In genomic region chr2:202910687-202911086, GRCh38 we compare ENCODE assay signal across 8 cellular contexts. TPM values are rescaled to one million over a fixed set of nuclear protein-coding genes. Genes with fewer than 3 reads are reported as not detected.
A peak's percentile ranks its signal among the peaks of the same experiment; 100 is the strongest.
DNase-seq lines count a peak whose midpoint lies in the region; ATAC-seq and TF ChIP-seq lines count a peak whose summit lies in the region.

No MANE protein-coding gene starts in this region.

- no peaks in the 10 kb centered on the region for H3K27me3 ChIP-seq in H7 (ENCODE audit: control insufficient read depth, insufficient read depth, low read length)
- no peaks in the 10 kb centered on the region for H3K27me3 ChIP-seq in SJCRH30
- H3K27me3 ChIP-seq in gastrocnemius medialis, result no peaks in the 10 kb centered on the region

- TF ChIP-seq CTCF in fibroblast of mammary gland (conservative IDR thresholded peaks at IDR 0.05; ENCODE audit: control insufficient read depth, insufficient read depth, low read depth, low read length) (no peak), gastrocnemius medialis (IDR thresholded peaks at IDR 0.05 in 4 of 5, conservative IDR thresholded peaks at IDR 0.05 in 1 of 5) (no peak), GM10248 (IDR thresholded peaks at IDR 0.05; ENCODE audit: control extremely low read depth, extremely low read depth, low read depth, missing control alignments) (no peak)

- H3K27ac ChIP-seq in SJCRH30 (no peak overlapping the region; the same call in 1 of the 2 replicates), gastrocnemius medialis (peak overlapping the region; percentile 90 to 99 (median 94))

- no peak for TF ChIP-seq POLR2A in gastrocnemius medialis (IDR thresholded peaks at IDR 0.05)

- ATAC-seq in gastrocnemius medialis (no peak), HG02973 (IDR thresholded peaks at IDR 0.05; ENCODE audit: unreplicated experiment) (no peak), GM18520 (IDR thresholded peaks at IDR 0.05; ENCODE audit: unreplicated experiment) (no peak)

- POLR2A ChIA-PET in GM10248 (lab: Yijun Ruan, JAX), result no interaction called here

- DNase-seq in H7, result no peak
- DNase-seq in SJCRH30, result no peak
- no peak for DNase-seq in fibroblast of mammary gland (ENCODE audit: low read depth)
- no peak for DNase-seq in gastrocnemius medialis
- no peak for DNase-seq in GM10248 (ENCODE audit: extremely low spot score)
- no peak for DNase-seq in NCI-H748 treated with DMSO at 0.1 percent for 48 hours (lab: John Stamatoyannopoulos, UW)

- H3K4me1 ChIP-seq in SJCRH30, result no peaks in the 10 kb centered on the region
- peaks cover 25 to 27% of the 10 kb centered on the region in 2 donors for H3K4me1 ChIP-seq in gastrocnemius medialis

- CTCF ChIA-PET in GM10248 (lab: Yijun Ruan, JAX), result interaction anchor here (1.0 to 1.4 kb wide), 3 partner anchors 9 to 322 kb away, joined by 3 to 4 read pairs (median 3); no protein-coding TSS in a partner anchor

- H3K4me3 ChIP-seq in H7 (ENCODE audit: insufficient read depth, low read depth, low read length), result peak overlapping the region; percentile 79
- peak overlapping the region; percentile 76 for H3K4me3 ChIP-seq in SJCRH30
- peak overlapping the region; percentile 100 for H3K4me3 ChIP-seq in fibroblast of mammary gland (ENCODE audit: control insufficient read depth, low read depth, low read length)
- peak overlapping the region; percentile 83 to 100 (median 92) for H3K4me3 ChIP-seq in gastrocnemius medialis

- in situ Hi-C loops in gastrocnemius medialis (cut with MboI; ENCODE audit: low sequenced_read_pairs in 4 of 4), result loop anchor here in 1 of 4 donors (10.0 kb wide), 1 partner anchor 334 kb away; no protein-coding TSS in a partner anchor

- intact Hi-C loops in gastrocnemius medialis (cut with DNase I; ENCODE audit: low total_unique reads), result loop anchor here (1.0 to 5.0 kb wide), 4 partner anchors 103 to 327 kb away; partner anchors contain the start of genes CYP20A1 and NBEAL1

- no peaks in the 10 kb centered on the region; the same call in 1 of the 2 replicates for H3K36me3 ChIP-seq in H7 (replicated peaks; ENCODE audit: control insufficient read depth, insufficient read depth, low read length)
- peaks cover 16% of the 10 kb centered on the region for H3K36me3 ChIP-seq in SJCRH30
- H3K36me3 ChIP-seq in gastrocnemius medialis, result peaks cover 0 to 12% of the 10 kb centered on the region in 2 donors

- H3K9me3 ChIP-seq in SJCRH30 (replicated peaks) (peaks cover 2% of the 10 kb centered on the region; the same call in 1 of the 2 replicates), gastrocnemius medialis (no peaks in the 10 kb centered on the region)

RNA-seq across cellular contexts. Expression of gene WDR12, which starts 0.8 kb away (rescaled TPM):
- total RNA-seq in H7 (2014; rRNA removed; shearing (Covaris generic)), result 123 and 130 TPM in 2 replicates
- total RNA-seq in SJCRH30 (2014; rRNA removed; shearing (Covaris generic)), result 92.4 and 94.0 TPM in 2 replicates
- 10 to 100 TPM in 3 of 4 donors, 1 to 10 TPM in 1; 5.3 to 83.2 (median 18.7) TPM for total RNA-seq in gastrocnemius medialis

RNA-seq across cellular contexts. Expression of gene CARF, which starts 1.4 kb away (rescaled TPM):
- total RNA-seq in H7 (2014; rRNA removed; shearing (Covaris generic)), result 1.9 and 6.1 TPM in 2 replicates
- 5.3 and 5.8 TPM in 2 replicates for total RNA-seq in SJCRH30 (2014; rRNA removed; shearing (Covaris generic))
- total RNA-seq in gastrocnemius medialis, result 10 to 100 TPM in 1 of 4 donors, 1 to 10 TPM in 3; 2.2 to 12.2 (median 4.0) TPM

RNA-seq across cellular contexts. Expression of gene ICA1L, which starts 39.1 kb away (rescaled TPM):
- 0.55 and 1.2 TPM in 2 replicates for total RNA-seq in H7 (2014; rRNA removed; shearing (Covaris generic))
- total RNA-seq in SJCRH30 (2014; rRNA removed; shearing (Covaris generic)), result 4.8 and 5.8 TPM in 2 replicates
- total RNA-seq in gastrocnemius medialis, result 1 to 10 TPM; 2.6 to 7.4 (median 4.8) TPM
